8 cellular contexts compared by ENCODE assay signal in genomic region chr19:41321600-41322270, GRCh38. TPM values are rescaled to one million over a fixed set of nuclear protein-coding genes. Genes with fewer than 3 reads are reported as not detected.
DNase-seq lines count a peak whose midpoint lies in the region; ATAC-seq and TF ChIP-seq lines count a peak whose summit lies in the region.

No MANE protein-coding gene starts in this region.

- H3K4me1 Mint-ChIP-seq in nephron progenitor cell: peaks cover 70% of the 10 kb centered on the region

- H3K27me3 Mint-ChIP-seq in nephron progenitor cell (ENCODE audit: low read depth, poor library complexity): no peaks in the 10 kb centered on the region

- H3K9me3 ChIP-seq in RWPE2 (ENCODE audit: severe bottlenecking): no peaks in the 10 kb centered on the region

- peaks cover 33% of the 10 kb centered on the region for H3K4me1 ChIP-seq in RWPE2 (ENCODE audit: insufficient read depth, poor library complexity, severe bottlenecking)

- TF ChIP-seq CTCF in RWPE2 (IDR thresholded peaks at IDR 0.05; ENCODE audit: poor library complexity, severe bottlenecking) (peak; percentile 60), nephron progenitor cell (IDR thresholded peaks at IDR 0.05) (peak; percentile 66)

- H3K36me3 Mint-ChIP-seq in activated naive CD4-positive, alpha-beta T cell treated with anti-CD3 and anti-CD28 coated beads, Interleukin-2, amount 50 U/mL, for 72 hours: peaks cover 5 to 14% of the 10 kb centered on the region in 2 donors
- H3K36me3 Mint-ChIP-seq in nephron progenitor cell (ENCODE audit: low read depth): peaks cover 19% of the 10 kb centered on the region

- peak overlapping the region; percentile 84 to 96 for H3K27ac Mint-ChIP-seq in activated naive CD4-positive, alpha-beta T cell treated with anti-CD3 and anti-CD28 coated beads, Interleukin-2, amount 50 U/mL, for 72 hours
- peak overlapping the region; percentile 99 for H3K27ac Mint-ChIP-seq in nephron progenitor cell

- ATAC-seq in activated naive CD4-positive, alpha-beta T cell treated with anti-CD3 and anti-CD28 coated beads, Interleukin-2, amount 50 U/mL, for 72 hours: no peak
- ATAC-seq in RWPE2 (ENCODE audit: low read depth): no peak
- ATAC-seq in GM18867 (IDR thresholded peaks at IDR 0.05; ENCODE audit: unreplicated experiment): no peak

- H3K27ac ChIP-seq in RWPE2 (ENCODE audit: poor library complexity, severe bottlenecking): peak overlapping the region; percentile 91

- H3K36me3 ChIP-seq in RWPE2 (ENCODE audit: low read depth): peaks cover 30% of the 10 kb centered on the region

- DNase-seq in activated naive CD4-positive, alpha-beta T cell treated with anti-CD3 and anti-CD28 coated beads, Interleukin-2, amount 50 U/mL, for 72 hours (ENCODE audit: low spot score in 2 of 2): no peak
- no peak for DNase-seq in activated naive CD4-positive, alpha-beta T cell (lab: John Stamatoyannopoulos, UW)
- DNase-seq in RWPE2 (ENCODE audit: low spot score) (no peak), epidermal melanocyte (ENCODE audit: insufficient read length, low spot score) (peak; percentile 97), nephron progenitor cell (peak; percentile 62), globus pallidus (ENCODE audit: low spot score) (no peak)
- DNase-seq in stimulated activated CD4-positive, alpha-beta T cell treated with anti-CD3 and anti-CD28 coated beads, Interleukin-4, amount 100 ng/mL, for 4 hours: no peak

- H3K4me3 Mint-ChIP-seq in nephron progenitor cell: no peak overlapping the region

- no peaks in the 10 kb centered on the region for H3K27me3 ChIP-seq in RWPE2 (ENCODE audit: insufficient read depth, poor library complexity, severe bottlenecking)

- H3K4me3 ChIP-seq in RWPE2 (ENCODE audit: severe bottlenecking): no peak overlapping the region

- H3K9me3 Mint-ChIP-seq in activated naive CD4-positive, alpha-beta T cell treated with anti-CD3 and anti-CD28 coated beads, Interleukin-2, amount 50 U/mL, for 72 hours: no peaks in the 10 kb centered on the region
- no peaks in the 10 kb centered on the region for H3K9me3 Mint-ChIP-seq in nephron progenitor cell

RNA-seq across cellular contexts. Expression of gene CCDC97, which starts 11.8 kb away (rescaled TPM):
- 10 to 100 TPM; 24.7 to 43.1 TPM for total RNA-seq in activated naive CD4-positive, alpha-beta T cell treated with anti-CD3 and anti-CD28 coated beads, Interleukin-2, amount 50 U/mL, for 72 hours

RNA-seq across cellular contexts. Expression of gene TGFB1, which starts 32.0 kb away (rescaled TPM):
- 100 to 1,000 TPM in 1 of 2 donors, 10 to 100 TPM in 1; 73.4 to 126 TPM for total RNA-seq in activated naive CD4-positive, alpha-beta T cell treated with anti-CD3 and anti-CD28 coated beads, Interleukin-2, amount 50 U/mL, for 72 hours

RNA-seq across cellular contexts. Expression of gene B9D2, which starts 42.2 kb away (rescaled TPM):
- total RNA-seq in activated naive CD4-positive, alpha-beta T cell treated with anti-CD3 and anti-CD28 coated beads, Interleukin-2, amount 50 U/mL, for 72 hours: 1 to 10 TPM; 4.7 to 7.8 TPM

RNA-seq across cellular contexts. Expression of gene TMEM91, which starts 54.6 kb away (rescaled TPM):
- total RNA-seq in activated naive CD4-positive, alpha-beta T cell treated with anti-CD3 and anti-CD28 coated beads, Interleukin-2, amount 50 U/mL, for 72 hours: 10 to 100 TPM in 1 of 2 donors, 1 to 10 TPM in 1; 8.2 to 11.0 TPM

RNA-seq across cellular contexts. Expression of gene HNRNPUL1, which starts 57.6 kb away (rescaled TPM):
- 100 to 1,000 TPM; 286 to 496 TPM for total RNA-seq in activated naive CD4-positive, alpha-beta T cell treated with anti-CD3 and anti-CD28 coated beads, Interleukin-2, amount 50 U/mL, for 72 hours

Comparison
In these comparisons a context has a peak if more than half of its experiments do, and no peak if none do; other contexts are left out.
1. DNase-seq: peak in epidermal melanocyte (single experiment) and nephron progenitor cell (single experiment); none in activated naive CD4-positive, alpha-beta T cell treated with anti-CD3 and anti-CD28 coated beads, Interleukin-2, amount 50 U/mL, for 72 hours (0 of 2), activated naive CD4-positive, alpha-beta T cell (0 of 4), RWPE2 (single experiment), globus pallidus (single experiment) and stimulated activated CD4-positive, alpha-beta T cell treated with anti-CD3 and anti-CD28 coated beads, Interleukin-4, amount 100 ng/mL, for 4 hours (0 of 2).